1 cellular context compared by ENCODE assay signal in genomic region chr21:41716756-41717155, GRCh38.
TF ChIP-seq lines count a peak whose summit lies in the region.

No MANE protein-coding gene starts in this region.

TF ChIP-seq in A549, 52 proteins besides CTCF, POLR2A, EP300 and RAD21 (continued from another document):
- TF ChIP-seq, protein P1, sequence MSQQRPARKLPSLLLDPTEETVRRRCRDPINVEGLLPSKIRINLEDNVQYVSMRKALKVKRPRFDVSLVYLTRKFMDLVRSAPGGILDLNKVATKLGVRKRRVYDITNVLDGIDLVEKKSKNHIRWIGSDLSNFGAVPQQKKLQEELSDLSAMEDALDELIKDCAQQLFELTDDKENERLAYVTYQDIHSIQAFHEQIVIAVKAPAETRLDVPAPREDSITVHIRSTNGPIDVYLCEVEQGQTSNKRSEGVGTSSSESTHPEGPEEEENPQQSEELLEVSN (IDR thresholded peaks at IDR 0.05; ENCODE audit: borderline replicate concordance, low read depth) = no peak
- no peak for TF ChIP-seq FOXS1 (CRISPR knock-in tag; IDR thresholded peaks at IDR 0.05)
- TF ChIP-seq JUN (IDR thresholded peaks at IDR 0.05) = no peak
- TF ChIP-seq RCOR1 (IDR thresholded peaks at IDR 0.05; ENCODE audit: low read depth, low read length) = no peak
- TF ChIP-seq, protein P2, sequence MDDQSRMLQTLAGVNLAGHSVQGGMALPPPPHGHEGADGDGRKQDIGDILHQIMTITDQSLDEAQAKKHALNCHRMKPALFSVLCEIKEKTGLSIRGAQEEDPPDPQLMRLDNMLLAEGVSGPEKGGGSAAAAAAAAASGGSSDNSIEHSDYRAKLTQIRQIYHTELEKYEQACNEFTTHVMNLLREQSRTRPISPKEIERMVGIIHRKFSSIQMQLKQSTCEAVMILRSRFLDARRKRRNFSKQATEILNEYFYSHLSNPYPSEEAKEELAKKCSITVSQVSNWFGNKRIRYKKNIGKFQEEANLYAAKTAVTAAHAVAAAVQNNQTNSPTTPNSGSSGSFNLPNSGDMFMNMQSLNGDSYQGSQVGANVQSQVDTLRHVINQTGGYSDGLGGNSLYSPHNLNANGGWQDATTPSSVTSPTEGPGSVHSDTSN (IDR thresholded peaks at IDR 0.05) = no peak
